Comparison of ENCODE assay signal across 28 cellular contexts in genomic region chr10:21034241-21034640, GRCh38.
"Had no signal": no experiment of that assay in that cellular context is flagged by ENCODE, and none has a peak within 500 bp of the region (broad histone marks: within the 10 kb centered on the region; RNA-seq: fewer than 3 reads in every experiment).

No MANE protein-coding gene starts in this region.

- H3K4me3 Mint-ChIP-seq: dendritic cell treated with granulocyte-macrophage colony-stimulating factor and Interleukin-4, amounts not matched to agents 40 ng/mL and 50 ng/mL, for 4 days; effector memory CD8-positive, alpha-beta T cell; endodermal cell had no signal

- H3K4me1 ChIP-seq: colonic mucosa, esophagus muscularis mucosa, foreskin keratinocyte, gastrocnemius medialis, gastroesophageal sphincter, heart left ventricle had no signal

- H3K27me3 Mint-ChIP-seq: dendritic cell treated with granulocyte-macrophage colony-stimulating factor and Interleukin-4, amounts not matched to agents 40 ng/mL and 50 ng/mL, for 4 days; effector memory CD8-positive, alpha-beta T cell had no signal

- H3K27me3 ChIP-seq: colonic mucosa, dorsolateral prefrontal cortex, esophagus muscularis mucosa, foreskin keratinocyte, gastrocnemius medialis, gastroesophageal sphincter, heart left ventricle, heart right ventricle had no signal

- ATAC-seq: effector memory CD8-positive, alpha-beta T cell; esophagus mucosa; foreskin keratinocyte; gastrocnemius medialis; gastroesophageal sphincter; heart left ventricle; heart right ventricle had no signal

- DNase-seq: colonic mucosa; cortex of kidney; dermis blood vessel endothelial cell; dorsolateral prefrontal cortex; effector CD4-positive, alpha-beta T cell; effector CD8-positive, alpha-beta T cell; effector memory CD4-positive, alpha-beta T cell; effector memory CD8-positive, alpha-beta T cell; endodermal cell; erythroblast; foreskin fibroblast; foreskin keratinocyte; foreskin melanocyte; gastrocnemius medialis; glutamatergic neuron; head of caudate nucleus; heart left ventricle; heart right ventricle had no signal

- H3K36me3 ChIP-seq: colonic mucosa, esophagus muscularis mucosa, gastrocnemius medialis, gastroesophageal sphincter, heart left ventricle, heart right ventricle had no signal

- H3K27ac Mint-ChIP-seq: dendritic cell treated with granulocyte-macrophage colony-stimulating factor and Interleukin-4, amounts not matched to agents 40 ng/mL and 50 ng/mL, for 4 days; effector memory CD8-positive, alpha-beta T cell; endodermal cell had no signal

- H3K4me3 ChIP-seq: colonic mucosa, coronary artery, dorsolateral prefrontal cortex, esophagus muscularis mucosa, gastrocnemius medialis, gastroesophageal sphincter, heart left ventricle, heart right ventricle had no signal

- FAIRE-seq: colon, endometrium, endothelial cell of umbilical vein, frontal cortex had no signal

- H3K9me3 ChIP-seq: colonic mucosa, esophagus muscularis mucosa, gastrocnemius medialis had no signal

- H3K27ac ChIP-seq: colonic mucosa, coronary artery, dorsolateral prefrontal cortex, epithelial cell of prostate, esophagus muscularis mucosa, foreskin keratinocyte, gastrocnemius medialis, gastroesophageal sphincter, heart left ventricle, heart right ventricle had no signal
